Comparison of ENCODE assay signal across 1 cellular context in the genomic region with DNA sequence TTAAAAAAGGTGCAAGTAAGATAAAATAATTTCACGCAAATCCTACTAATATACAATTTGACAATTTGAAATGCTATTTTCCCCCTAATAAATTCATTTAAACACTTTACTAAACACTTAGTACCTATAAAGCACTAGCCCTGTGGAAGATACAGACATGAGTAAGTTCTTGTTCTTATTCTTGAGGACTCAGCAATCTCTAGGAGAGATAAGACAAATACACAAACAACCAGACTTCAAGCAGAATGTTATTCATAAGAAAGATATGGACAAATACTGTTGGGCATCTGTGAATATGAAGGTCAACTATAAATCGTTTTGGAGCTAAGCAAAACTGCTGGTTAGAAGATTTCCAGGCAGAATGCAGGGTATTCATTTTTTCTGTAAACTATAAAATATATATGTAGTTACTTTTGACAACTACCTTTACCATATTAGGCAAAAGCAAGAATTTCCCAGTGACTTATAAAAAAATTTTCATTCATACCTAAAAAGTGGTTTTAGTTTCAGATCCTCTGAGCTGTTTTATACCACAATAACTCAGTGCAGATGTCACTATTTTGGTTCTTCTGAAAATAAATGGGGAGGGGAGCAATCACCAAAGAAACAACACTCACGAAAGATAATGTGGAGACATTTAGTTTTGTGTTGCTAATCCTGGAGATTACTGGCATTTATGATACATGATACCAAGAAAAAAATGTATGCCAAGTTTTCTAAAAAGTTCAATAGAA.
TF ChIP-seq lines count a peak whose summit lies in the region.

No MANE protein-coding gene starts in this region.

TF ChIP-seq in GM12878, 131 proteins besides CTCF, POLR2A, EP300 and RAD21 (continued from another document):
- TF ChIP-seq, protein P1, sequence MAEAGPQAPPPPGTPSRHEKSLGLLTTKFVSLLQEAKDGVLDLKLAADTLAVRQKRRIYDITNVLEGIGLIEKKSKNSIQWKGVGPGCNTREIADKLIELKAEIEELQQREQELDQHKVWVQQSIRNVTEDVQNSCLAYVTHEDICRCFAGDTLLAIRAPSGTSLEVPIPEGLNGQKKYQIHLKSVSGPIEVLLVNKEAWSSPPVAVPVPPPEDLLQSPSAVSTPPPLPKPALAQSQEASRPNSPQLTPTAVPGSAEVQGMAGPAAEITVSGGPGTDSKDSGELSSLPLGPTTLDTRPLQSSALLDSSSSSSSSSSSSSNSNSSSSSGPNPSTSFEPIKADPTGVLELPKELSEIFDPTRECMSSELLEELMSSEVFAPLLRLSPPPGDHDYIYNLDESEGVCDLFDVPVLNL (IDR thresholded peaks at IDR 0.05; ENCODE audit: low read depth, low read length) = no peak
- TF ChIP-seq BACH1 (IDR thresholded peaks at IDR 0.05; ENCODE audit: borderline replicate concordance) (no peak), NFYA (IDR thresholded peaks at IDR 0.05; ENCODE audit: borderline replicate concordance, low read depth, low read length) (no peak), RBBP5 (conservative IDR thresholded peaks at IDR 0.05) (no peak), HDAC2 (IDR thresholded peaks at IDR 0.05) (no peak), MTA3 (IDR thresholded peaks at IDR 0.05; ENCODE audit: borderline replicate concordance, low read length) (no peak), GABPA (IDR thresholded peaks at IDR 0.05; ENCODE audit: low read depth) (no peak), POU2F2 (IDR thresholded peaks at IDR 0.05; ENCODE audit: borderline replicate concordance, low read depth, low read length) (no peak), MEF2B (IDR thresholded peaks at IDR 0.05; ENCODE audit: partially characterized antibody, poor library complexity, severe bottlenecking) (peak; percentile 61), RFX5 (IDR thresholded peaks at IDR 0.05; ENCODE audit: low read depth, low read length) (no peak), POLR2AphosphoS2 (IDR thresholded peaks at IDR 0.05; ENCODE audit: low read depth, low read length) (no peak), ZNF622 (IDR thresholded peaks at IDR 0.05) (no peak), RAD51 (IDR thresholded peaks at IDR 0.05) (no peak), ZNF24 (IDR thresholded peaks at IDR 0.05) (no peak)
- TF ChIP-seq, protein P2, sequence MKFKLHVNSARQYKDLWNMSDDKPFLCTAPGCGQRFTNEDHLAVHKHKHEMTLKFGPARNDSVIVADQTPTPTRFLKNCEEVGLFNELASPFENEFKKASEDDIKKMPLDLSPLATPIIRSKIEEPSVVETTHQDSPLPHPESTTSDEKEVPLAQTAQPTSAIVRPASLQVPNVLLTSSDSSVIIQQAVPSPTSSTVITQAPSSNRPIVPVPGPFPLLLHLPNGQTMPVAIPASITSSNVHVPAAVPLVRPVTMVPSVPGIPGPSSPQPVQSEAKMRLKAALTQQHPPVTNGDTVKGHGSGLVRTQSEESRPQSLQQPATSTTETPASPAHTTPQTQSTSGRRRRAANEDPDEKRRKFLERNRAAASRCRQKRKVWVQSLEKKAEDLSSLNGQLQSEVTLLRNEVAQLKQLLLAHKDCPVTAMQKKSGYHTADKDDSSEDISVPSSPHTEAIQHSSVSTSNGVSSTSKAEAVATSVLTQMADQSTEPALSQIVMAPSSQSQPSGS (IDR thresholded peaks at IDR 0.05; ENCODE audit: low read length) = peak; percentile 88
- TF ChIP-seq, protein P3, sequence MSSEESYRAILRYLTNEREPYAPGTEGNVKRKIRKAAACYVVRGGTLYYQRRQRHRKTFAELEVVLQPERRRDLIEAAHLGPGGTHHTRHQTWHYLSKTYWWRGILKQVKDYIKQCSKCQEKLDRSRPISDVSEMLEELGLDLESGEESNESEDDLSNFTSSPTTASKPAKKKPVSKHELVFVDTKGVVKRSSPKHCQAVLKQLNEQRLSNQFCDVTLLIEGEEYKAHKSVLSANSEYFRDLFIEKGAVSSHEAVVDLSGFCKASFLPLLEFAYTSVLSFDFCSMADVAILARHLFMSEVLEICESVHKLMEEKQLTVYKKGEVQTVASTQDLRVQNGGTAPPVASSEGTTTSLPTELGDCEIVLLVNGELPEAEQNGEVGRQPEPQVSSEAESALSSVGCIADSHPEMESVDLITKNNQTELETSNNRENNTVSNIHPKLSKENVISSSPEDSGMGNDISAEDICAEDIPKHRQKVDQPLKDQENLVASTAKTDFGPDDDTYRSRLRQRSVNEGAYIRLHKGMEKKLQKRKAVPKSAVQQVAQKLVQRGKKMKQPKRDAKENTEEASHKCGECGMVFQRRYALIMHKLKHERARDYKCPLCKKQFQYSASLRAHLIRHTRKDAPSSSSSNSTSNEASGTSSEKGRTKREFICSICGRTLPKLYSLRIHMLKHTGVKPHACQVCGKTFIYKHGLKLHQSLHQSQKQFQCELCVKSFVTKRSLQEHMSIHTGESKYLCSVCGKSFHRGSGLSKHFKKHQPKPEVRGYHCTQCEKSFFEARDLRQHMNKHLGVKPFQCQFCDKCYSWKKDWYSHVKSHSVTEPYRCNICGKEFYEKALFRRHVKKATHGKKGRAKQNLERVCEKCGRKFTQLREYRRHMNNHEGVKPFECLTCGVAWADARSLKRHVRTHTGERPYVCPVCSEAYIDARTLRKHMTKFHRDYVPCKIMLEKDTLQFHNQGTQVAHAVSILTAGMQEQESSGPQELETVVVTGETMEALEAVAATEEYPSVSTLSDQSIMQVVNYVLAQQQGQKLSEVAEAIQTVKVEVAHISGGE (CRISPR knock-in tag; IDR thresholded peaks at IDR 0.05) = no peak
- TF ChIP-seq, protein P4, sequence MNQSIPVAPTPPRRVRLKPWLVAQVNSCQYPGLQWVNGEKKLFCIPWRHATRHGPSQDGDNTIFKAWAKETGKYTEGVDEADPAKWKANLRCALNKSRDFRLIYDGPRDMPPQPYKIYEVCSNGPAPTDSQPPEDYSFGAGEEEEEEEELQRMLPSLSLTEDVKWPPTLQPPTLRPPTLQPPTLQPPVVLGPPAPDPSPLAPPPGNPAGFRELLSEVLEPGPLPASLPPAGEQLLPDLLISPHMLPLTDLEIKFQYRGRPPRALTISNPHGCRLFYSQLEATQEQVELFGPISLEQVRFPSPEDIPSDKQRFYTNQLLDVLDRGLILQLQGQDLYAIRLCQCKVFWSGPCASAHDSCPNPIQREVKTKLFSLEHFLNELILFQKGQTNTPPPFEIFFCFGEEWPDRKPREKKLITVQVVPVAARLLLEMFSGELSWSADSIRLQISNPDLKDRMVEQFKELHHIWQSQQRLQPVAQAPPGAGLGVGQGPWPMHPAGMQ (IDR thresholded peaks at IDR 0.05; ENCODE audit: borderline replicate concordance) = no peak
- TF ChIP-seq, protein P5, sequence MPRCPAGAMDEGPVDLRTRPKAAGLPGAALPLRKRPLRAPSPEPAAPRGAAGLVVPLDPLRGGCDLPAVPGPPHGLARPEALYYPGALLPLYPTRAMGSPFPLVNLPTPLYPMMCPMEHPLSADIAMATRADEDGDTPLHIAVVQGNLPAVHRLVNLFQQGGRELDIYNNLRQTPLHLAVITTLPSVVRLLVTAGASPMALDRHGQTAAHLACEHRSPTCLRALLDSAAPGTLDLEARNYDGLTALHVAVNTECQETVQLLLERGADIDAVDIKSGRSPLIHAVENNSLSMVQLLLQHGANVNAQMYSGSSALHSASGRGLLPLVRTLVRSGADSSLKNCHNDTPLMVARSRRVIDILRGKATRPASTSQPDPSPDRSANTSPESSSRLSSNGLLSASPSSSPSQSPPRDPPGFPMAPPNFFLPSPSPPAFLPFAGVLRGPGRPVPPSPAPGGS (IDR thresholded peaks at IDR 0.05; ENCODE audit: borderline replicate concordance, insufficient read depth, low read depth, low read length, poor library complexity, severe bottlenecking) = no peak
